ENCODE assay signal across 1 cellular context in the genomic region with DNA sequence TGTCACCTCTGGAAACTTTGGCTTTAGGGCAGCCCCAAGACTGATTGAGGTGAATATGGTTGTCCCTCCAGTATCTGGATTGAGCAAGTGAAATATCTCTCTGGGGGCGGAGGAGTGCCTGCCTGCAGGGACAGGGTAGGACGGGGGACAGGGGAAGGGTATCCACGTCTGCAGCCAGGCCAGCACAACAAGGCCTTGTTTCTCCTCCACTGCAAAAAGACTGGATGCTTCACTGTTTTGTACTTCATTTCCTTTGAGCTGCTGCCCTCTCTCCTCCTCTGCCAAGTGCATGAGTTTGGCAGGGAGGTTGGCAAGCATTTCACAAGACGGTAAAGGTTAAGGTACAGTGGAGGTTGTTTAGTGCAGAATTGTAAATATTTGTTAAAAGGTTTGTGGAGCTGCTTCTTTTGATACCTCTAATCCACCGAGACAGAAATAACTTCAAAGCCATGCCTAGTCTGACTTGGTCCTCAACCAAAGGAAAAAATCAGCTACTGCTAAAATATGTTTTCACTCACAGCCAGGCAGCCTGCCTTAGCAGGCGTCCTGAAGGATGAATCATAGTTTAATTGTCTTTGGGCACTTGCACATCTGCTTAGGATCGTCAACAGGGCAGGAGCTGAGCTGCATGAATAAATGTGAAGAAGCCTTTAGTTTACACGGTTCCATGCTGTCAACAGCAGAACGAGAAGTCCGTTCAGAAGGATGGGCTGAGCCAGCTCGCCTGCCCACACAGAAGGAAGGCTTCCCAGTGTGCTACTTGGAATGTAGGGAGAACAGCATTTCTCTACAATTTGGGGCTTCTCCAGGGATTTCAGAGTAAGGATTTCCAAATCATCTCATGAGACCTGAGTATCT.
A peak's percentile ranks its signal among the peaks of the same experiment; 100 is the strongest.
TF ChIP-seq lines count a peak whose summit lies in the region.

No MANE protein-coding gene starts in this region.

TF ChIP-seq in HepG2, 621 proteins besides CTCF, POLR2A, EP300 and RAD21 (continued from another document and continues in another):
- TF ChIP-seq, protein P1, sequence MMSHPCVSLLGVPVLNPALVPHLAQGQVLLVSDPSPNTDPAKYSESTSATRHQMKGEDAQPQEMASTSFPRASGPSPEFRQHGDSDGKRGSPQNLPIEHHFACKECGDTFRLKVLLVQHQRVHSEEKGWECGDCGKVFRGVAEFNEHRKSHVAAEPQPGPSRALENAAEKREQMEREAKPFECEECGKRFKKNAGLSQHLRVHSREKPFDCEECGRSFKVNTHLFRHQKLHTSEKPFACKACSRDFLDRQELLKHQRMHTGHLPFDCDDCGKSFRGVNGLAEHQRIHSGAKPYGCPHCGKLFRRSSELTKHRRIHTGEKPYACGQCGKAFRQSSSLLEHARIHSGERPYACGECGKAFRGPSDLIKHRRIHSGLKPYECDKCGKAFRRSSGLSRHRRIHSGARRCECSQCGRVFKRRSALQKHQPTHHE (CRISPR knock-in tag; IDR thresholded peaks at IDR 0.05; ENCODE audit: borderline replicate concordance) = no peak; the same call in 1 of the 2 replicates
- TF ChIP-seq SATB2 (CRISPR knock-in tag; IDR thresholded peaks at IDR 0.05) = peak; percentile 85; the same call in 1 of the 2 replicates
- peak; percentile 92 for TF ChIP-seq ZNF580 (CRISPR knock-in tag; IDR thresholded peaks at IDR 0.05; ENCODE audit: borderline replicate concordance, low read depth)
- TF ChIP-seq KLF11 (CRISPR knock-in tag; IDR thresholded peaks at IDR 0.05) = no peak
- TF ChIP-seq HMG20B (CRISPR knock-in tag; conservative IDR thresholded peaks at IDR 0.05) = peak; percentile 95
- TF ChIP-seq GABPA (IDR thresholded peaks at IDR 0.05; ENCODE audit: low read depth, low read length) = no peak
- peak; percentile 61; the same call in 1 of the 2 replicates for TF ChIP-seq GABPA (CRISPR knock-in tag; IDR thresholded peaks at IDR 0.05; ENCODE audit: low read depth)
- no peak for TF ChIP-seq ZNF17 (CRISPR knock-in tag; IDR thresholded peaks at IDR 0.05)
- TF ChIP-seq RFX3 (CRISPR knock-in tag; IDR thresholded peaks at IDR 0.05) = peak; percentile 40; the same call in 1 of the 2 replicates
- peak; percentile 97 for TF ChIP-seq BRD4 (CRISPR knock-in tag; IDR thresholded peaks at IDR 0.05)
- peak; percentile 97 for TF ChIP-seq ZNF280D (CRISPR knock-in tag; IDR thresholded peaks at IDR 0.05)
- peak; percentile 71; the same call in 1 of the 2 replicates for TF ChIP-seq TFDP1 (CRISPR knock-in tag; IDR thresholded peaks at IDR 0.05; ENCODE audit: borderline replicate concordance)
- TF ChIP-seq TOE1 (CRISPR knock-in tag; IDR thresholded peaks at IDR 0.05) = peak; percentile 99
- TF ChIP-seq ETV6 (CRISPR knock-in tag; conservative IDR thresholded peaks at IDR 0.05) = peak; percentile 82
- TF ChIP-seq XBP1 (CRISPR knock-in tag; IDR thresholded peaks at IDR 0.05) = no peak; the same call in 1 of the 2 replicates
- no peak for TF ChIP-seq MZF1 (CRISPR knock-in tag; IDR thresholded peaks at IDR 0.05; ENCODE audit: borderline replicate concordance)
- no peak; the same call in 1 of the 2 replicates for TF ChIP-seq ZBTB49 (CRISPR knock-in tag; IDR thresholded peaks at IDR 0.05; ENCODE audit: borderline replicate concordance)
- TF ChIP-seq ARNT2 (CRISPR knock-in tag; IDR thresholded peaks at IDR 0.05; ENCODE audit: low read depth) = no peak; the same call in 1 of the 2 replicates
- no peak for TF ChIP-seq ZNF550 (CRISPR knock-in tag; IDR thresholded peaks at IDR 0.05; ENCODE audit: borderline replicate concordance)
- TF ChIP-seq KAT7 (CRISPR knock-in tag; IDR thresholded peaks at IDR 0.05; ENCODE audit: borderline replicate concordance) = peak; percentile 92
- TF ChIP-seq, protein P2, sequence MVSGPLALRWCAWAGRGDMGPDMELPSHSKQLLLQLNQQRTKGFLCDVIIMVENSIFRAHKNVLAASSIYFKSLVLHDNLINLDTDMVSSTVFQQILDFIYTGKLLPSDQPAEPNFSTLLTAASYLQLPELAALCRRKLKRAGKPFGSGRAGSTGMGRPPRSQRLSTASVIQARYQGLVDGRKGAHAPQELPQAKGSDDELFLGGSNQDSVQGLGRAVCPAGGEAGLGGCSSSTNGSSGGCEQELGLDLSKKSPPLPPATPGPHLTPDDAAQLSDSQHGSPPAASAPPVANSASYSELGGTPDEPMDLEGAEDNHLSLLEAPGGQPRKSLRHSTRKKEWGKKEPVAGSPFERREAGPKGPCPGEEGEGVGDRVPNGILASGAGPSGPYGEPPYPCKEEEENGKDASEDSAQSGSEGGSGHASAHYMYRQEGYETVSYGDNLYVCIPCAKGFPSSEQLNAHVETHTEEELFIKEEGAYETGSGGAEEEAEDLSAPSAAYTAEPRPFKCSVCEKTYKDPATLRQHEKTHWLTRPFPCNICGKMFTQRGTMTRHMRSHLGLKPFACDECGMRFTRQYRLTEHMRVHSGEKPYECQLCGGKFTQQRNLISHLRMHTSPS (CRISPR knock-in tag; IDR thresholded peaks at IDR 0.05; ENCODE audit: low read depth) = peak; percentile 100
- peak; percentile 67; the same call in 1 of the 2 replicates for TF ChIP-seq ZNF136 (CRISPR knock-in tag; IDR thresholded peaks at IDR 0.05; ENCODE audit: low read depth)
- peak; percentile 79; the same call in 1 of the 2 replicates for TF ChIP-seq ZNF775 (CRISPR knock-in tag; IDR thresholded peaks at IDR 0.05; ENCODE audit: borderline replicate concordance)
- peak; percentile 77 for TF ChIP-seq POLR2AphosphoS5 (IDR thresholded peaks at IDR 0.05; ENCODE audit: low read depth, low read length)
- no peak for TF ChIP-seq PLSCR1 (CRISPR knock-in tag; IDR thresholded peaks at IDR 0.05; ENCODE audit: borderline replicate concordance)
- peak; percentile 54; the same call in 1 of the 2 replicates for TF ChIP-seq NFAT5 (CRISPR knock-in tag; IDR thresholded peaks at IDR 0.05)
- peak; percentile 69; the same call in 1 of the 2 replicates for TF ChIP-seq ZNF704 (CRISPR knock-in tag; IDR thresholded peaks at IDR 0.05; ENCODE audit: borderline replicate concordance)
- no peak for TF ChIP-seq ZNF570 (CRISPR knock-in tag; IDR thresholded peaks at IDR 0.05; ENCODE audit: borderline replicate concordance)
- no peak; the same call in 1 of the 2 replicates for TF ChIP-seq THAP8 (CRISPR knock-in tag; IDR thresholded peaks at IDR 0.05; ENCODE audit: borderline replicate concordance)
- 0 out of 2 replicates have a peak, but pooled peaks have one; percentile 28 for TF ChIP-seq KMT2B (CRISPR knock-in tag; IDR thresholded peaks at IDR 0.05)
